8 cellular contexts compared by ENCODE assay signal in genomic region chr1:235072577-235072976, GRCh38. TPM values are rescaled to one million over a fixed set of nuclear protein-coding genes. Genes with fewer than 3 reads are reported as not detected.
A peak's percentile ranks its signal among the peaks of the same experiment; 100 is the strongest.
DNase-seq lines count a peak whose midpoint lies in the region; ATAC-seq, FAIRE-seq and TF ChIP-seq lines count a peak whose summit lies in the region.
"Not testable (repeated sequence)": the region's sequence is repeated elsewhere in the genome, so short reads cannot be mapped to it uniquely, and the experiment has no call there.

No MANE protein-coding gene starts in this region.

- not testable (repeated sequence) for H4K20me1 ChIP-seq in PC-9 (ENCODE audit: insufficient read depth)

- CTCF ChIA-PET in A549 (lab: Yijun Ruan, JAX), result interaction anchor here (0.7 to 4.1 kb wide), 8 partner anchors 7 to 585 kb away, joined by 3 to 22 read pairs (median 4); no protein-coding TSS in a partner anchor
- CTCF ChIA-PET in PC-9 (lab: Charles Lee), result not testable (repeated sequence)

- not testable (repeated sequence) for BruUV-seq in PC-9 (replicated peaks; lab: Mats Ljungman, UMichigan)

- H3K27ac Mint-ChIP-seq in stimulated activated memory B cell treated with anti-CD40 and anti-IgM and Interleukin-4, amounts not matched to agents 10 μg/mL and 1 μg/mL and 100 μg/mL, for 72 hours, result peak overlapping the region; percentile 36

- 91% methylated on average over 3 of the region's 3 CpGs for WGBS in A549 (ENCODE audit: missing lambda C conversion rate)
- WGBS in liver, result 98% methylated on average over 3 of the region's 3 CpGs
- WGBS in pancreas, 2 donors, result 94 to 100% methylated on average over 3 of the region's 3 CpGs

- H3F3A ChIP-seq in PC-9 (ENCODE audit: insufficient read depth, low read depth), result peaks cover 82% of the 10 kb centered on the region

- not testable (repeated sequence) for TF ChIP-seq EP300 in A549 (IDR thresholded peaks at IDR 0.05)

- peak overlapping the region; percentile 63; the same call in 2 of the 3 replicates for H3K4me2 ChIP-seq in A549
- H3K4me2 ChIP-seq in PC-9, result peak overlapping the region; percentile 28

- H3K27ac ChIP-seq in A549 (peak overlapping the region; percentile 97 to 98), PC-9 (peak overlapping the region; percentile 100), colonic mucosa (peak overlapping the region; percentile 74), left ventricle myocardium inferior (replicated peaks) (peak overlapping the region; percentile 94), liver (ENCODE audit: low read depth in 1 of 2, low read length in 2 of 2) (peak overlapping the region; percentile 28 to 31), pancreas (peak overlapping the region; percentile 90 to 98 (median 96)), upper lobe of right lung (peak overlapping the region; percentile 91)

- TF ChIP-seq RAD21 in A549 (conservative IDR thresholded peaks at IDR 0.05 in 1 of 2, IDR thresholded peaks at IDR 0.05 in 1 of 2); liver (IDR thresholded peaks at IDR 0.05): not testable (repeated sequence)

- TF ChIP-seq POLR2A in A549 (IDR thresholded peaks at IDR 0.05; ENCODE audit: low read length), result not testable (repeated sequence)

- not testable (repeated sequence) for H3K36me3 ChIP-seq in PC-9 (ENCODE audit: low read depth); colonic mucosa; left ventricle myocardium inferior; liver (ENCODE audit: control insufficient read depth in 4 of 4, insufficient read depth in 3 of 4, low read depth in 1 of 4, low read length in 3 of 4); pancreas; upper lobe of right lung

- not testable (repeated sequence) for H3K9me2 ChIP-seq in PC-9 (ENCODE audit: insufficient read depth)

- FAIRE-seq in A549 (lab: Jason Lieb, UNC); pancreas (lab: Jason Lieb, UNC): not testable (repeated sequence)

- not testable (repeated sequence) for H3K9me3 ChIP-seq in A549; PC-9 (ENCODE audit: insufficient read depth, low read depth); colonic mucosa; left ventricle myocardium inferior (replicated peaks); liver (ENCODE audit: control insufficient read depth in 4 of 4, low read length in 3 of 4); pancreas; upper lobe of right lung

- H3K27me3 ChIP-seq in PC-9 (ENCODE audit: insufficient read depth, low read depth); colonic mucosa; left ventricle myocardium inferior (ENCODE audit: low read depth); liver (ENCODE audit: control insufficient read depth in 4 of 4, insufficient read depth in 4 of 4, low read length in 3 of 4); pancreas; upper lobe of right lung: not testable (repeated sequence)

- H3K36me3 Mint-ChIP-seq in stimulated activated memory B cell treated with anti-CD40 and anti-IgM and Interleukin-4, amounts not matched to agents 10 μg/mL and 1 μg/mL and 100 μg/mL, for 72 hours, result not testable (repeated sequence)

- not testable (repeated sequence) for H3K4me3 ChIP-seq in A549; PC-9; colonic mucosa; left ventricle myocardium inferior; liver (ENCODE audit: low read depth in 1 of 3, low read length in 3 of 3); pancreas; upper lobe of right lung

- not testable (repeated sequence) for H3K9ac ChIP-seq in colonic mucosa (ENCODE audit: low read depth in 2 of 2, low read length in 2 of 2); liver (ENCODE audit: low read depth in 1 of 2, low read length in 2 of 2)

- H2AFZ ChIP-seq in PC-9, result not testable (repeated sequence)

- not testable (repeated sequence) for ATAC-seq in A549; pancreas; stimulated activated memory B cell treated with anti-CD40 and anti-IgM and Interleukin-4, amounts not matched to agents 10 μg/mL and 1 μg/mL and 100 μg/mL, for 72 hours; upper lobe of right lung

- DNase-seq in A549 (ENCODE audit: low read depth in 1 of 2, low spot score in 1 of 2); PC-9; colonic mucosa; left ventricle myocardium inferior; pancreas; upper lobe of right lung: not testable (repeated sequence)

- TF ChIP-seq CTCF in A549 (IDR thresholded peaks at IDR 0.05); PC-9 (conservative IDR thresholded peaks at IDR 0.05); colonic mucosa (IDR thresholded peaks at IDR 0.05); left ventricle myocardium inferior (IDR thresholded peaks at IDR 0.05; ENCODE audit: borderline replicate concordance); liver (IDR thresholded peaks at IDR 0.05; ENCODE audit: low read depth, low read length, missing input control); pancreas (IDR thresholded peaks at IDR 0.05); upper lobe of right lung (IDR thresholded peaks at IDR 0.05): not testable (repeated sequence)

- not testable (repeated sequence) for H3K9me3 Mint-ChIP-seq in stimulated activated memory B cell treated with anti-CD40 and anti-IgM and Interleukin-4, amounts not matched to agents 10 μg/mL and 1 μg/mL and 100 μg/mL, for 72 hours

- peaks cover 31% of the 10 kb centered on the region for H3K4me1 Mint-ChIP-seq in stimulated activated memory B cell treated with anti-CD40 and anti-IgM and Interleukin-4, amounts not matched to agents 10 μg/mL and 1 μg/mL and 100 μg/mL, for 72 hours

- not testable (repeated sequence) for H3K4me3 Mint-ChIP-seq in stimulated activated memory B cell treated with anti-CD40 and anti-IgM and Interleukin-4, amounts not matched to agents 10 μg/mL and 1 μg/mL and 100 μg/mL, for 72 hours

- intact Hi-C loops in PC-9 (cut with micrococcal nuclease; ENCODE audit: unreplicated experiment); colonic mucosa (cut with DNase I); left ventricle myocardium inferior (cut with micrococcal nuclease): not testable (repeated sequence)
- intact Hi-C loops in pancreas (cut with DNase I) (loop anchor here in 1 of 3 donors (10.0 kb wide), 1 partner anchor 468 kb away; no protein-coding TSS in a partner anchor), upper lobe of right lung (cut with DNase I) (loop anchor here (10.0 kb wide), 1 partner anchor 348 kb away; no protein-coding TSS in a partner anchor)

- POLR2A ChIA-PET in A549 (lab: Yijun Ruan, JAX) (interaction anchor here (0.9 to 4.0 kb wide), 3 partner anchors 11 to 472 kb away, joined by 4 to 48 read pairs (median 9); partner anchors contain the start of gene IRF2BP2), PC-9 (lab: Charles Lee; ENCODE audit: unreplicated experiment) (interaction anchor here (0.7 to 2.0 kb wide), 3 partner anchors 12 to 113 kb away, joined by 3 to 12 read pairs (median 12); no protein-coding TSS in a partner anchor)

- H3K27me3 Mint-ChIP-seq in stimulated activated memory B cell treated with anti-CD40 and anti-IgM and Interleukin-4, amounts not matched to agents 10 μg/mL and 1 μg/mL and 100 μg/mL, for 72 hours, result not testable (repeated sequence)

- H3K4me1 ChIP-seq in A549 (peaks cover 93% of the 10 kb centered on the region), PC-9 (replicated peaks; ENCODE audit: insufficient read depth) (peaks cover 94% of the 10 kb centered on the region), colonic mucosa (peaks cover 33% of the 10 kb centered on the region), left ventricle myocardium inferior (peaks cover 92% of the 10 kb centered on the region), liver (ENCODE audit: control insufficient read depth in 4 of 4, insufficient read depth in 4 of 4, low read length in 3 of 4) (peaks cover 5 to 51% (median 29%) of the 10 kb centered on the region in 4 donors), pancreas (peaks cover 45 to 73% (median 61%) of the 10 kb centered on the region in 3 donors), upper lobe of right lung (peaks cover 59% of the 10 kb centered on the region)

- peaks cover 44% of the 10 kb centered on the region for H3K79me2 ChIP-seq in PC-9 (ENCODE audit: low read depth)

TF ChIP-seq in A549, 52 proteins besides CTCF, POLR2A, EP300 and RAD21:
- 0 out of 2 replicates have a peak, but pooled peaks have one; percentile 19 for TF ChIP-seq EHF (CRISPR knock-in tag; IDR thresholded peaks at IDR 0.05)
- TF ChIP-seq HOXB13 (CRISPR knock-in tag; IDR thresholded peaks at IDR 0.05; ENCODE audit: low read depth), result 0 out of 2 replicates have a peak, but pooled peaks have one; percentile 51

RNA-seq across cellular contexts. Expression of gene TOMM20, which starts 56.1 kb away (rescaled TPM):
- polyA plus RNA-seq in A549 (2011; rRNA removed) (118 and 122 TPM in 2 replicates), A549 (2017; fragmentation: RNase III; extraction: RNeasy Plus Mini Kit Qiagen cat#74134 plus additional on column Dnase treatment) (106 to 113 TPM (median 112 TPM) in 3 replicates), liver (10 to 100 TPM; 33.4 to 74.4 TPM), pancreas (10 to 100 TPM; 37.7 to 52.9 TPM)
- 51.7 and 54.5 TPM in 2 replicates for polyA plus RNA-seq in A549 (2012; cell fraction: cytosol; rRNA removed)
- 15.8 and 18.1 TPM in 2 replicates for polyA plus RNA-seq in A549 (2012; cell fraction: nucleus; rRNA removed)
- polyA minus RNA-seq in A549 (2011; rRNA and poly(A)+ RNA removed), result 27.0 and 34.3 TPM in 2 replicates
- total RNA-seq in PC-9 (2021) (165 and 187 TPM in 2 replicates), colonic mucosa (100 to 1,000 TPM in 1 of 2 donors, 10 to 100 TPM in 1; 76.2 to 127 TPM), left ventricle myocardium inferior (84.1 TPM), liver (10 to 100 TPM; 34.9 to 43.3 TPM), pancreas (100 to 1,000 TPM in 2 of 6 donors, 10 to 100 TPM in 4; 53.8 to 106 (median 91.9) TPM), upper lobe of right lung (87.4 TPM)

Comparison
In these comparisons a context has a peak if more than half of its experiments do, and no peak if none do; other contexts are left out.
1. H3K27ac ChIP-seq: peak in every context shown above with its lines; median percentile 100 in PC-9; 98 in A549; 96 in pancreas; 94 in left ventricle myocardium inferior; 91 in upper lobe of right lung; 74 in colonic mucosa; 30 in liver.